In genomic region chr11:125429174-125429707, GRCh38 we compare ENCODE assay signal across 8 cellular contexts.
DNase-seq lines count a peak whose midpoint lies in the region; ATAC-seq and TF ChIP-seq lines count a peak whose summit lies in the region.

No MANE protein-coding gene starts in this region.

- H3K4me3 ChIP-seq in SU-DHL-6 (ENCODE audit: insufficient read depth, low read length, poor library complexity, severe bottlenecking), result no peak overlapping the region
- no peak overlapping the region for H3K4me3 ChIP-seq in body of pancreas
- H3K4me3 ChIP-seq in kidney epithelial cell (ENCODE audit: low read depth, low read length), result no peak overlapping the region

- TF ChIP-seq POLR2A in body of pancreas (IDR thresholded peaks at IDR 0.05), result no peak

- peak; percentile 79 for DNase-seq in NCI-H82 (lab: John Stamatoyannopoulos, UW)
- DNase-seq in NCI-H82 treated with DMSO at 0.1 percent for 48 hours (lab: John Stamatoyannopoulos, UW; ENCODE audit: unreplicated experiment), result no peak
- peak; percentile 55 for DNase-seq in HuH-7 (ENCODE audit: low spot score)
- peak; percentile 38 to 62 (median 47) for DNase-seq in body of pancreas
- DNase-seq in kidney epithelial cell (ENCODE audit: low read depth), result no peak
- DNase-seq in stimulated activated CD4-positive, alpha-beta T cell treated with anti-CD3 and anti-CD28 coated beads, Interleukin-4, amount 100 ng/mL, for 4 hours, result peak; percentile 18 to 38

- H3K4me1 ChIP-seq in body of pancreas, result no peaks in the 10 kb centered on the region

- no peak overlapping the region for H3K4me2 ChIP-seq in SU-DHL-6 (ENCODE audit: low read depth, low read length, poor library complexity, severe bottlenecking)

- no peak overlapping the region for H3K9ac ChIP-seq in SU-DHL-6 (ENCODE audit: low read length)

- intact Hi-C loops in body of pancreas (cut with DNase I), result no loop called here

- H3K79me2 ChIP-seq in SU-DHL-6 (ENCODE audit: insufficient read depth, low read length), result no peaks in the 10 kb centered on the region

- ATAC-seq in body of pancreas (no peak), HG03025 (IDR thresholded peaks at IDR 0.05; ENCODE audit: low FRiP score, unreplicated experiment) (no peak)

- H4K20me1 ChIP-seq in SU-DHL-6 (ENCODE audit: low read depth, low read length), result no peaks in the 10 kb centered on the region

- peak; percentile 40 for TF ChIP-seq CTCF in SU-DHL-6 (IDR thresholded peaks at IDR 0.05; ENCODE audit: insufficient read depth, low read length, poor library complexity, severe bottlenecking)
- TF ChIP-seq CTCF in body of pancreas (IDR thresholded peaks at IDR 0.05), result peak; percentile 17 to 56 (median 39)
- TF ChIP-seq CTCF in kidney epithelial cell (IDR thresholded peaks at IDR 0.05; ENCODE audit: insufficient read depth, low read length, poor library complexity, severe bottlenecking), result peak; percentile 87

- no peak overlapping the region for H2AFZ ChIP-seq in SU-DHL-6 (ENCODE audit: low read depth, low read length, severe bottlenecking)

- H3F3A ChIP-seq in SU-DHL-6 (ENCODE audit: insufficient read depth), result no peaks in the 10 kb centered on the region

- no peaks in the 10 kb centered on the region for H3K9me3 ChIP-seq in SU-DHL-6 (ENCODE audit: insufficient read depth, low read length)
- no peaks in the 10 kb centered on the region for H3K9me3 ChIP-seq in body of pancreas

- H3K27ac ChIP-seq in SU-DHL-6 (ENCODE audit: low read depth, low read length) (no peak overlapping the region), body of pancreas (no peak overlapping the region)

- no peaks in the 10 kb centered on the region for H3K27me3 ChIP-seq in SU-DHL-6 (ENCODE audit: low read length)
- no peaks in the 10 kb centered on the region for H3K27me3 ChIP-seq in body of pancreas
- H3K27me3 ChIP-seq in kidney epithelial cell (ENCODE audit: control insufficient read depth, insufficient read depth, low read length), result peaks cover 8% of the 10 kb centered on the region

- no peaks in the 10 kb centered on the region for H3K9me2 ChIP-seq in SU-DHL-6 (replicated peaks; ENCODE audit: insufficient read depth, low read length)

- H3K36me3 ChIP-seq in SU-DHL-6 (ENCODE audit: low read length), result no peaks in the 10 kb centered on the region
- no peaks in the 10 kb centered on the region for H3K36me3 ChIP-seq in body of pancreas (replicated peaks in 1 of 2; ENCODE audit: insufficient read depth in 1 of 2, low read depth in 2 of 2)
- no peaks in the 10 kb centered on the region for H3K36me3 ChIP-seq in kidney epithelial cell (ENCODE audit: control insufficient read depth, insufficient read depth, low read length)

- 43 to 82% methylated on average over 4 to 6 of the region's 6 CpGs for WGBS in body of pancreas, 2 donors

Comparison
In these comparisons a context has a peak if more than half of its experiments do, and no peak if none do; other contexts are left out.
1. DNase-seq: peak in NCI-H82 (single experiment), HuH-7 (single experiment), body of pancreas (4 of 4) and stimulated activated CD4-positive, alpha-beta T cell treated with anti-CD3 and anti-CD28 coated beads, Interleukin-4, amount 100 ng/mL, for 4 hours (2 of 2); none in NCI-H82 treated with DMSO at 0.1 percent for 48 hours (single experiment) and kidney epithelial cell (single experiment).
2. Peak in every context shown above with its lines, with median percentiles within 50 percentile points of each other: CTCF ChIP-seq.